In genomic region chr2:43611987-43612894, GRCh38 we compare ENCODE assay signal across 8 cellular contexts. TPM values are rescaled to one million over a fixed set of nuclear protein-coding genes. Genes with fewer than 3 reads are reported as not detected.
A peak's percentile ranks its signal among the peaks of the same experiment; 100 is the strongest.
DNase-seq lines count a peak whose midpoint lies in the region; ATAC-seq, FAIRE-seq and TF ChIP-seq lines count a peak whose summit lies in the region.

No MANE protein-coding gene starts in this region.

- no peaks in the 10 kb centered on the region for H3K27me3 ChIP-seq in effector memory CD4-positive, alpha-beta T cell (replicated peaks; ENCODE audit: control insufficient read depth, insufficient read depth, low read length, poor library complexity, severe bottlenecking)

- no peak for DNase-seq in GM12892 (ENCODE audit: insufficient read length)
- peak; percentile 45 for DNase-seq in NCI-H82 treated with DMSO at 0.1 percent for 48 hours (lab: John Stamatoyannopoulos, UW; ENCODE audit: unreplicated experiment)
- peak; percentile 72 for DNase-seq in activated CD4-positive, alpha-beta memory T cell treated with anti-CD3 and anti-CD28 coated beads, Interleukin-2, amount 10 ng/mL, durations not matched to agents 7 days and 5 days
- peak; percentile 16 to 49 (median 30) for DNase-seq in effector memory CD4-positive, alpha-beta T cell
- DNase-seq in middle frontal gyrus (ENCODE audit: extremely low spot score, low spot score): peak; percentile 49
- DNase-seq in stimulated activated CD8-positive, alpha-beta memory T cell treated with anti-CD3 and anti-CD28 coated beads, Interleukin-7, amount 100 ng/mL, for 24 hours (ENCODE audit: low read depth): peak; percentile 48

- peak; percentile 67 for FAIRE-seq in GM12892 (lab: Jason Lieb, UNC)

- no peak overlapping the region for H3K27ac Mint-ChIP-seq in activated CD4-positive, alpha-beta memory T cell treated with anti-CD3 and anti-CD28 coated beads, Interleukin-2, amount 10 ng/mL, durations not matched to agents 7 days and 5 days

- no peak overlapping the region for H3K27ac ChIP-seq in effector memory CD4-positive, alpha-beta T cell (ENCODE audit: insufficient read depth, low read length, poor library complexity, severe bottlenecking)

- no peaks in the 10 kb centered on the region for H3K9me3 ChIP-seq in effector memory CD4-positive, alpha-beta T cell (ENCODE audit: control insufficient read depth, low read length)

- peaks cover 2% of the 10 kb centered on the region for H3K4me1 Mint-ChIP-seq in activated CD4-positive, alpha-beta memory T cell treated with anti-CD3 and anti-CD28 coated beads, Interleukin-2, amount 10 ng/mL, durations not matched to agents 7 days and 5 days

- ATAC-seq in HG03378 (IDR thresholded peaks at IDR 0.05; ENCODE audit: unreplicated experiment) (peak; percentile 71), HG03025 (IDR thresholded peaks at IDR 0.05; ENCODE audit: low FRiP score, unreplicated experiment) (no peak)

- POLR2A ChIA-PET in activated CD4-positive, alpha-beta memory T cell treated with anti-CD3 and anti-CD28 coated beads, Interleukin-2, amount 10 ng/mL, durations not matched to agents 7 days and 5 days (lab: Charles Lee): interaction anchor here (1.5 kb wide), 1 partner anchor 16 kb away, joined by 4 read pairs; the partner anchor contains the start of gene THADA

- H3K27me3 Mint-ChIP-seq in activated CD4-positive, alpha-beta memory T cell treated with anti-CD3 and anti-CD28 coated beads, Interleukin-2, amount 10 ng/mL, durations not matched to agents 7 days and 5 days: peaks cover 5% of the 10 kb centered on the region

- no peak for TF ChIP-seq POLR2A in GM12892 (IDR thresholded peaks at IDR 0.05; ENCODE audit: low read depth, low read length)

- no peak overlapping the region for H3K4me3 ChIP-seq in effector memory CD4-positive, alpha-beta T cell (ENCODE audit: insufficient read depth, low read depth, low read length, poor library complexity, severe bottlenecking)

- H3K36me3 ChIP-seq in effector memory CD4-positive, alpha-beta T cell (ENCODE audit: control insufficient read depth, insufficient read depth, low read length): no peaks in the 10 kb centered on the region

- H3K36me3 Mint-ChIP-seq in activated CD4-positive, alpha-beta memory T cell treated with anti-CD3 and anti-CD28 coated beads, Interleukin-2, amount 10 ng/mL, durations not matched to agents 7 days and 5 days (ENCODE audit: low read depth): no peaks in the 10 kb centered on the region

- no peak overlapping the region for H3K4me3 Mint-ChIP-seq in activated CD4-positive, alpha-beta memory T cell treated with anti-CD3 and anti-CD28 coated beads, Interleukin-2, amount 10 ng/mL, durations not matched to agents 7 days and 5 days

- H3K4me1 ChIP-seq in effector memory CD4-positive, alpha-beta T cell (ENCODE audit: control insufficient read depth, insufficient read depth, low read length, poor library complexity, severe bottlenecking): no peaks in the 10 kb centered on the region

- no peaks in the 10 kb centered on the region for H3K9me3 Mint-ChIP-seq in activated CD4-positive, alpha-beta memory T cell treated with anti-CD3 and anti-CD28 coated beads, Interleukin-2, amount 10 ng/mL, durations not matched to agents 7 days and 5 days

- CTCF ChIA-PET in activated CD4-positive, alpha-beta memory T cell treated with anti-CD3 and anti-CD28 coated beads, Interleukin-2, amount 10 ng/mL, durations not matched to agents 7 days and 5 days (lab: Charles Lee): interaction anchor here (0.7 to 3.1 kb wide), 3 partner anchors 8 to 771 kb away, joined by 3 to 32 read pairs (median 4); partner anchors contain the start of gene THADA

RNA-seq across cellular contexts. Expression of gene THADA, which starts 16.4 kb away (rescaled TPM):
- 15.2 TPM for polyA plus RNA-seq in GM12892 (2012; ENCODE audit: missing spikeins)
- total RNA-seq in activated CD4-positive, alpha-beta memory T cell treated with anti-CD3 and anti-CD28 coated beads, Interleukin-2, amount 10 ng/mL, durations not matched to agents 7 days and 5 days: 10 to 100 TPM; 21.6 to 25.8 TPM

RNA-seq across cellular contexts. Expression of gene PLEKHH2, which starts 24.8 kb away (rescaled TPM):
- not detected for polyA plus RNA-seq in GM12892 (2012; ENCODE audit: missing spikeins)
- under 1 TPM; 0.35 to 0.48 TPM for total RNA-seq in activated CD4-positive, alpha-beta memory T cell treated with anti-CD3 and anti-CD28 coated beads, Interleukin-2, amount 10 ng/mL, durations not matched to agents 7 days and 5 days
